ENCODE assay signal across 11 cellular contexts in genomic region chr10:970311-971149, GRCh38. TPM values are rescaled to one million over a fixed set of nuclear protein-coding genes. Genes with fewer than 3 reads are reported as not detected.
DNase-seq lines count a peak whose midpoint lies in the region; ATAC-seq, FAIRE-seq and TF ChIP-seq lines count a peak whose summit lies in the region.
"Had no signal": no experiment of that assay in that cellular context is flagged by ENCODE, and none has a peak within 500 bp of the region (broad histone marks: within the 10 kb centered on the region; RNA-seq: fewer than 3 reads in every experiment).

No MANE protein-coding gene starts in this region.

- POLR2A ChIA-PET in PC-3 (lab: Charles Lee; ENCODE audit: unreplicated experiment) = no interaction called here

- H3K4me2 ChIP-seq in PC-3 (ENCODE audit: low read length) = peak overlapping the region; percentile 59

- no peaks in the 10 kb centered on the region for H4K20me1 ChIP-seq in PC-3 (ENCODE audit: low read length)

- H3K27me3 ChIP-seq in PC-3 (ENCODE audit: low read length) (no peaks in the 10 kb centered on the region), small intestine (ENCODE audit: control insufficient read depth in 2 of 2, insufficient read depth in 2 of 2, low read length in 2 of 2) (no peaks in the 10 kb centered on the region)

- no peaks in the 10 kb centered on the region for H3K9me2 ChIP-seq in PC-3 (replicated peaks; ENCODE audit: low read length)

- 0 out of 2 replicates have a peak, but pooled peaks cover 10% of the 10 kb centered on the region for H3K4me1 ChIP-seq in PC-3 (ENCODE audit: insufficient read depth, low read length)
- no peaks in the 10 kb centered on the region for H3K4me1 ChIP-seq in small intestine (ENCODE audit: control insufficient read depth in 2 of 2, insufficient read depth in 1 of 2, low read depth in 1 of 2, low read length in 1 of 2)

- H3K9ac ChIP-seq in PC-3 (ENCODE audit: low read length) = no peak overlapping the region

- CTCF ChIA-PET in PC-3 (lab: Charles Lee) = no interaction called here

- H3K36me3 ChIP-seq in PC-3 (ENCODE audit: low read depth, low read length) (no peaks in the 10 kb centered on the region), small intestine (ENCODE audit: control insufficient read depth in 2 of 2, insufficient read depth in 2 of 2, low read length in 2 of 2) (no peaks in the 10 kb centered on the region)
- H3K36me3 ChIP-seq: HAP-1 had no signal

- H3K9me3 ChIP-seq in PC-3 (ENCODE audit: low read length) (no peaks in the 10 kb centered on the region), small intestine (ENCODE audit: control insufficient read depth, low read depth) (no peaks in the 10 kb centered on the region)
- H3K9me3 ChIP-seq: HAP-1 had no signal

- no peak overlapping the region for H3K4me3 ChIP-seq in PC-3 (ENCODE audit: low read length)
- H3K4me3 ChIP-seq in small intestine (ENCODE audit: low read depth in 1 of 2, low read length in 2 of 2) = no peak overlapping the region
- H3K4me3 ChIP-seq: HAP-1 had no signal

- no peak for TF ChIP-seq CTCF in PC-3 (conservative IDR thresholded peaks at IDR 0.05; ENCODE audit: low read depth, low read length)

- no peak overlapping the region for H3K27ac ChIP-seq in PC-3 (ENCODE audit: low read length)
- H3K27ac ChIP-seq in small intestine (ENCODE audit: low read depth in 1 of 2, low read length in 1 of 2) = peak overlapping the region in 1 of 2 donors; percentile 38

- no TSS peak for BruUV-seq in PC-3 (replicated peaks; lab: Mats Ljungman, UMichigan)

- peak; percentile 84 for ATAC-seq in PC-3

- intact Hi-C loops in PC-3 (cut with micrococcal nuclease) = no loop called here

- peak overlapping the region; percentile 59 for H2AFZ ChIP-seq in PC-3 (ENCODE audit: low read length)

- DNase-seq in HT-29 (ENCODE audit: low spot score) (peak; percentile 33), PC-3 (peak; percentile 27), iris pigment epithelial cell (ENCODE audit: low read depth) (peak; percentile 54), small intestine (peak; percentile 49), activated gamma-delta T cell treated with Interleukin-2 at 50 U/mL for 16 hours (no peak), NK-92 (lab: John Stamatoyannopoulos, UW; ENCODE audit: unreplicated experiment) (no peak), pons (ENCODE audit: low spot score) (no peak)
- DNase-seq in activated naive CD4-positive, alpha-beta T cell treated with Interleukin-2 at 50 U/mL for 16 hours = no peak
- DNase-seq: amniotic stem cell, T-helper 1 cell had no signal

- FAIRE-seq in small intestine (lab: Jason Lieb, UNC) = no peak

- H3F3A ChIP-seq in PC-3 (ENCODE audit: low read length, unreplicated experiment) = no peaks in the 10 kb centered on the region

- 21 to 33% (median 31%) methylated on average over 14 of the region's 14 CpGs for WGBS in small intestine, 3 donors

- H3K79me2 ChIP-seq in PC-3 (ENCODE audit: low read length) = no peaks in the 10 kb centered on the region

RNA-seq across cellular contexts. Expression of gene GTPBP4, which starts 17.7 kb away (rescaled TPM):
- 49.5 and 52.3 TPM in 2 replicates for total RNA-seq in HT-29 (2014; rRNA removed; shearing (Covaris generic))
- total RNA-seq in PC-3 (2014; rRNA removed) = 44.6 and 62.0 TPM in 2 replicates
- polyA plus RNA-seq in small intestine = 10 to 100 TPM; 16.8 to 32.3 (median 27.8) TPM

RNA-seq across cellular contexts. Expression of gene LARP4B, which starts 39.0 kb away (rescaled TPM):
- total RNA-seq in HT-29 (2014; rRNA removed; shearing (Covaris generic)) = 60.6 and 71.1 TPM in 2 replicates
- total RNA-seq in PC-3 (2014; rRNA removed) = 32.7 and 33.9 TPM in 2 replicates
- polyA plus RNA-seq in small intestine = 10 to 100 TPM; 12.4 to 23.4 (median 19.0) TPM

RNA-seq across cellular contexts. Expression of gene IDI2, which starts 55.1 kb away (rescaled TPM):
- total RNA-seq in HT-29 (2014; rRNA removed; shearing (Covaris generic)) = not detected in 2 replicates
- total RNA-seq in PC-3 (2014; rRNA removed) = not detected in 2 replicates
- under 1 TPM in 1 of 3 donors, not detected in 2; 0.03 TPM for polyA plus RNA-seq in small intestine

Comparison
In these comparisons a context has a peak if more than half of its experiments do, and no peak if none do; other contexts are left out.
1. DNase-seq: peak in HT-29 (single experiment), PC-3 (single experiment), iris pigment epithelial cell (single experiment) and small intestine (single experiment); none in activated gamma-delta T cell treated with Interleukin-2 at 50 U/mL for 16 hours (single experiment), activated naive CD4-positive, alpha-beta T cell treated with Interleukin-2 at 50 U/mL for 16 hours (single experiment), NK-92 (single experiment) and pons (single experiment).